In genomic region chr14:95425369-95426115, GRCh38 we compare ENCODE assay signal across 24 cellular contexts.
"Had no signal": no experiment of that assay in that cellular context is flagged by ENCODE, and none has a peak within 500 bp of the region (broad histone marks: within the 10 kb centered on the region; RNA-seq: fewer than 3 reads in every experiment).

No MANE protein-coding gene starts in this region.

- H3K9me3 Mint-ChIP-seq: activated naive CD4-positive, alpha-beta T cell treated with anti-CD3 and anti-CD28 coated beads, Interleukin-2, amount 50 U/mL, for 24 hours; natural killer cell treated with Interleukin-12 subunit alpha and Interleukin-12 subunit beta and Interleukin-15 and Interleukin-18, amount 100 ng/mL, for 72 hours; T-cell had no signal

- DNase-seq: activated CD4-positive, alpha-beta T cell treated with anti-CD3 and anti-CD28 coated beads for 48 hours; activated CD4-positive, alpha-beta T cell treated with anti-CD3 and anti-CD28 coated beads, Interleukin-2, amount 50 U/mL, for 48 hours; activated CD8-positive, alpha-beta memory T cell treated with anti-CD3 and anti-CD28 coated beads for 24 hours; activated T-cell treated with anti-CD3 and anti-CD28 coated beads, Interleukin-2, amount 50 U/mL, for 1 hour; anterior cingulate cortex; dermis blood vessel endothelial cell; effector CD4-positive, alpha-beta T cell; esophagus squamous epithelium; foreskin melanocyte; heart right ventricle; lower lobe of right lung; mesenchymal stem cell; retina; stimulated activated CD4-positive, alpha-beta T cell treated with anti-CD3 and anti-CD28 coated beads, Interleukin-1b, Interleukin-23, amount 100 ng/mL, for 48 hours; stimulated activated naive CD4-positive, alpha-beta T cell; T-cell; T1000; transverse colon; WERI-Rb-1 had no signal

- H3K4me3 Mint-ChIP-seq: activated naive CD4-positive, alpha-beta T cell treated with anti-CD3 and anti-CD28 coated beads, Interleukin-2, amount 50 U/mL, for 24 hours; natural killer cell treated with Interleukin-12 subunit alpha and Interleukin-12 subunit beta and Interleukin-15 and Interleukin-18, amount 100 ng/mL, for 72 hours; T-cell had no signal

- H3K27me3 Mint-ChIP-seq: activated naive CD4-positive, alpha-beta T cell treated with anti-CD3 and anti-CD28 coated beads, Interleukin-2, amount 50 U/mL, for 24 hours; natural killer cell treated with Interleukin-12 subunit alpha and Interleukin-12 subunit beta and Interleukin-15 and Interleukin-18, amount 100 ng/mL, for 72 hours; T-cell had no signal

- H3K27me3 ChIP-seq: esophagus squamous epithelium, heart right ventricle, transverse colon had no signal

- H3K4me1 ChIP-seq: esophagus squamous epithelium, lower lobe of right lung, prostate gland, transverse colon had no signal

- H3K4me3 ChIP-seq: esophagus squamous epithelium, heart right ventricle, lower lobe of right lung, prostate gland, smooth muscle cell, transverse colon had no signal

- H3K9me3 ChIP-seq: esophagus squamous epithelium, lower lobe of right lung, prostate gland, transverse colon had no signal

- H3K4me1 Mint-ChIP-seq: activated naive CD4-positive, alpha-beta T cell treated with anti-CD3 and anti-CD28 coated beads, Interleukin-2, amount 50 U/mL, for 24 hours had no signal

- H3K36me3 ChIP-seq: prostate gland, transverse colon, WERI-Rb-1 had no signal

- H3K27ac Mint-ChIP-seq: activated naive CD4-positive, alpha-beta T cell treated with anti-CD3 and anti-CD28 coated beads, Interleukin-2, amount 50 U/mL, for 24 hours; T-cell had no signal

- ATAC-seq: activated CD4-positive, CD25-positive, alpha-beta regulatory T cell treated with anti-CD3 and anti-CD28 coated beads, Interleukin-2, amount 50 U/mL, for 24 hours; natural killer cell treated with Interleukin-12 subunit alpha and Interleukin-12 subunit beta and Interleukin-15 and Interleukin-18, amount 100 ng/mL, for 72 hours; T-cell had no signal
